10 cellular contexts compared by ENCODE assay signal in the genomic region with DNA sequence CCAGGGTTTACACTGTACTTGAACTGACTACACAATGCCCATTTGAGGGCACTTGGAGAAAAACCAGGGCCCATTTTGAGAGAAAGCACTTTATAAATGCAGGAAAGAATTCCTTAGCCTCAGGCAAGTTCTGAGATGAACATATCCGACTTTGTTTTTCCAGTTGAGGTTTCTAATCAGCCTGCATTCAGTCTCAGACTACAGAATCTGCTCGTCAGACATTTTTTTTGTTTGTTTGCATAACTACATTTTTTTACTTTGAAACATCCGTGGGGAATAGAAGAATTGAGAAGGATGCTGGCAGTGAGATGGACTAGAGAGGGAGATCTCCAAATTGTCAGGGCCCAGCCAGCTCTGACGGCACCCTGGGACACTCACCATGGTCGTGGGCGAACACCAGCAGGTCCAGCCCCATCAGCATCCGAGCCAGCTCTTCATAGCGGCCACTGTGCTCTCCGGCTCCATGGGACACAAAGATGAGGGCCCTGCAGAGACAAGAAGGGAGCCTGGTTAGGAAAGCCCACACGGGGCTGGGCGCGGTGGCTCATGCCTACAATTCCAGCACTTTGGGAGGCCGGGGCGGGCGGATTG. TPM values are rescaled to one million over a fixed set of nuclear protein-coding genes. Genes with fewer than 3 reads are reported as not detected.
A peak's percentile ranks its signal among the peaks of the same experiment; 100 is the strongest.
DNase-seq lines count a peak whose midpoint lies in the region; ATAC-seq and TF ChIP-seq lines count a peak whose summit lies in the region.
"Had no signal": no experiment of that assay in that cellular context is flagged by ENCODE, and none has a peak within 500 bp of the region (broad histone marks: within the 10 kb centered on the region; RNA-seq: fewer than 3 reads in every experiment).

No MANE protein-coding gene starts in this region.

- intact Hi-C loops in PC-9 (cut with micrococcal nuclease; ENCODE audit: unreplicated experiment), result no loop called here

- no peak for ATAC-seq in GM18498 (IDR thresholded peaks at IDR 0.05; ENCODE audit: unreplicated experiment)

- H3K4me1 ChIP-seq in PC-9 (replicated peaks; ENCODE audit: insufficient read depth) (peaks cover 29% of the 10 kb centered on the region), trophoblast cell (ENCODE audit: control insufficient read depth in 1 of 2, insufficient read depth in 2 of 2, low read length in 2 of 2) (peaks cover 12 to 14% of the 10 kb centered on the region in 2 experiments)

- H3K27me3 ChIP-seq in AG04450 (ENCODE audit: control insufficient read depth, insufficient read depth, low read length), result no peaks in the 10 kb centered on the region
- H3K27me3 ChIP-seq in PC-9 (ENCODE audit: insufficient read depth, low read depth), result no peaks in the 10 kb centered on the region
- no peaks in the 10 kb centered on the region for H3K27me3 ChIP-seq in trophoblast cell (ENCODE audit: insufficient read depth, low read length)
- H3K27me3 ChIP-seq: BLaER1 had no signal

- DNase-seq in AG04450 (ENCODE audit: low read depth, low spot score) (peak; percentile 47), PC-9 (peak in 1 of 2 experiments; percentile 57), fibroblast of mammary gland (ENCODE audit: low read depth) (peak; percentile 55), trophoblast cell (peak; percentile 95 to 99), GM10248 (ENCODE audit: extremely low spot score) (no peak), ureter (ENCODE audit: low spot score) (no peak)
- no peak for DNase-seq in activated CD4-positive, CD25-positive, alpha-beta regulatory T cell (lab: John Stamatoyannopoulos, UW)
- DNase-seq: activated naive CD4-positive, alpha-beta T cell treated with anti-CD3 and anti-CD28 coated beads, Interleukin-2, amount 10 ng/mL, durations not matched to agents 7 days and 5 days had no signal

- H3K4ac ChIP-seq in trophoblast cell (ENCODE audit: low read depth, low read length), result no peak overlapping the region

- POLR2A ChIA-PET in AG04450 (lab: Yijun Ruan, JAX), result interaction anchor here (0.6 kb wide), 2 partner anchors 12 to 39 kb away, joined by 3 to 6 read pairs; no protein-coding TSS in a partner anchor
- POLR2A ChIA-PET in PC-9 (lab: Charles Lee; ENCODE audit: unreplicated experiment), result interaction anchor here (0.6 to 0.7 kb wide), 2 partner anchors 9 to 18 kb away, joined by 3 to 4 read pairs; no protein-coding TSS in a partner anchor
- POLR2A ChIA-PET in GM10248 (lab: Yijun Ruan, JAX), result no interaction called here

- peaks cover 5% of the 10 kb centered on the region for H3K9me3 ChIP-seq in AG04450 (ENCODE audit: control insufficient read depth, insufficient read depth, low read length)
- H3K9me3 ChIP-seq in PC-9 (ENCODE audit: insufficient read depth, low read depth), result no peaks in the 10 kb centered on the region
- no peaks in the 10 kb centered on the region for H3K9me3 ChIP-seq in trophoblast cell (ENCODE audit: insufficient read depth, low read depth, low read length)

- H2BK12ac ChIP-seq in trophoblast cell (ENCODE audit: low read length), result peak overlapping the region; percentile 72

- H3K4me3 ChIP-seq in AG04450 (ENCODE audit: low read depth, low read length) (no peak overlapping the region), PC-9 (no peak overlapping the region), fibroblast of mammary gland (ENCODE audit: control insufficient read depth, low read depth, low read length) (no peak overlapping the region), trophoblast cell (ENCODE audit: low read depth, low read length) (no peak overlapping the region)
- H3K4me3 ChIP-seq: BLaER1 had no signal

- H4K8ac ChIP-seq in trophoblast cell (ENCODE audit: low read depth, low read length), result no peak overlapping the region

- H2AK5ac ChIP-seq in trophoblast cell (ENCODE audit: low read length), result no peak overlapping the region

- H2AFZ ChIP-seq in PC-9 (no peak overlapping the region), trophoblast cell (ENCODE audit: insufficient read depth, low read length, poor library complexity) (peak overlapping the region; percentile 37)

- H3K9me2 ChIP-seq in PC-9 (ENCODE audit: insufficient read depth), result no peaks in the 10 kb centered on the region

- H2BK5ac ChIP-seq in trophoblast cell (ENCODE audit: low read depth, low read length, poor library complexity), result peak overlapping the region; percentile 32

- H3K36me3 ChIP-seq in PC-9 (ENCODE audit: low read depth) (0 out of 2 replicates have a peak, but pooled peaks cover 5% of the 10 kb centered on the region), trophoblast cell (ENCODE audit: control insufficient read depth in 1 of 2, insufficient read depth in 2 of 2, low read length in 2 of 2) (no peaks in the 10 kb centered on the region)
- H3K36me3 ChIP-seq: BLaER1 had no signal

- peak overlapping the region; percentile 63 for H3K14ac ChIP-seq in trophoblast cell (ENCODE audit: low read length)

- no peaks in the 10 kb centered on the region for H3K79me2 ChIP-seq in PC-9 (ENCODE audit: low read depth)
- H3K79me2 ChIP-seq in trophoblast cell (ENCODE audit: control insufficient read depth, insufficient read depth, low read length, poor library complexity), result no peaks in the 10 kb centered on the region

- H4K91ac ChIP-seq in trophoblast cell (ENCODE audit: low read depth, low read length), result peak overlapping the region; percentile 71

- no CpG with 5 or more reads among the region's 15 CpGs for WGBS in trophoblast cell (ENCODE audit: extremely low coverage, insufficient coverage, insufficient read length)

- H2BK120ac ChIP-seq in trophoblast cell (ENCODE audit: insufficient read depth, low read length, poor library complexity), result peak overlapping the region; percentile 67

- peaks cover 19% of the 10 kb centered on the region for H3F3A ChIP-seq in PC-9 (ENCODE audit: insufficient read depth, low read depth)

- no TSS peak for BruUV-seq in PC-9 (replicated peaks; lab: Mats Ljungman, UMichigan)

- TF ChIP-seq CTCF in AG04450 (IDR thresholded peaks at IDR 0.05; ENCODE audit: low read depth, low read length), result no peak
- TF ChIP-seq CTCF in PC-9 (conservative IDR thresholded peaks at IDR 0.05), result no peak
- TF ChIP-seq CTCF in fibroblast of mammary gland (conservative IDR thresholded peaks at IDR 0.05; ENCODE audit: control insufficient read depth, insufficient read depth, low read depth, low read length), result no peak
- TF ChIP-seq CTCF in GM10248 (IDR thresholded peaks at IDR 0.05; ENCODE audit: control extremely low read depth, extremely low read depth, low read depth, missing control alignments), result no peak

- peak overlapping the region; percentile 82 for H3K27ac ChIP-seq in AG04450 (ENCODE audit: low read depth, low read length)
- peak overlapping the region; percentile 38 for H3K27ac ChIP-seq in PC-9
- H3K27ac ChIP-seq in trophoblast cell (ENCODE audit: low read depth, low read length), result peak overlapping the region; percentile 86
- H3K27ac ChIP-seq: BLaER1 had no signal

- H3K23ac ChIP-seq in trophoblast cell (ENCODE audit: low read length), result no peak overlapping the region

- CTCF ChIA-PET in AG04450 (lab: Charles Lee) (interaction anchor here (1.2 to 1.4 kb wide), 2 partner anchors 8 to 86 kb away, joined by 3 to 5 read pairs; no protein-coding TSS in a partner anchor), PC-9 (lab: Charles Lee) (no interaction called here), GM10248 (lab: Yijun Ruan, JAX) (interaction anchor here (1.4 to 2.0 kb wide), 3 partner anchors 10 to 39 kb away, joined by 4 to 8 read pairs (median 5); no protein-coding TSS in a partner anchor)

- H4K12ac ChIP-seq in trophoblast cell (ENCODE audit: low read depth, low read length), result no peak overlapping the region

- no peak overlapping the region for H3K9ac ChIP-seq in trophoblast cell (ENCODE audit: low read length)
- H3K9ac ChIP-seq: BLaER1 had no signal

- H3K4me2 ChIP-seq in PC-9 (no peak overlapping the region), trophoblast cell (ENCODE audit: low read length) (peak overlapping the region; percentile 40)
- H3K4me2 ChIP-seq: BLaER1 had no signal

- peak overlapping the region; percentile 19 for H3K18ac ChIP-seq in trophoblast cell (ENCODE audit: low read length)

- peaks cover 9% of the 10 kb centered on the region for H3K79me1 ChIP-seq in trophoblast cell (ENCODE audit: low read length)

- H4K20me1 ChIP-seq in PC-9 (ENCODE audit: insufficient read depth), result no peaks in the 10 kb centered on the region
- H4K20me1 ChIP-seq: BLaER1 had no signal

RNA-seq across cellular contexts. Expression of gene MGLL, which starts 40.8 kb away (rescaled TPM):
- polyA plus RNA-seq in AG04450 (2011; rRNA removed), result 49.1 and 51.5 TPM in 2 replicates
- 67.4 and 85.4 TPM in 2 replicates for polyA minus RNA-seq in AG04450 (2011; rRNA and poly(A)+ RNA removed)
- 28.2 and 30.7 TPM in 2 replicates for total RNA-seq in PC-9 (2021)
- polyA plus RNA-seq in trophoblast cell (2013), result 8.0 and 9.2 TPM in 2 replicates
- 75.1 TPM for total RNA-seq in ureter

Comparison
In these comparisons a context has a peak if more than half of its experiments do, and no peak if none do; other contexts are left out.
1. DNase-seq: peak in AG04450 (single experiment), fibroblast of mammary gland (single experiment) and trophoblast cell (2 of 2); none in activated CD4-positive, CD25-positive, alpha-beta regulatory T cell (0 of 4), GM10248 (single experiment) and ureter (single experiment).
2. Peak in every context shown above with its lines, with median percentiles within 50 percentile points of each other: H3K27ac ChIP-seq.